ENCODE assay signal across 9 cellular contexts in the genomic region with DNA sequence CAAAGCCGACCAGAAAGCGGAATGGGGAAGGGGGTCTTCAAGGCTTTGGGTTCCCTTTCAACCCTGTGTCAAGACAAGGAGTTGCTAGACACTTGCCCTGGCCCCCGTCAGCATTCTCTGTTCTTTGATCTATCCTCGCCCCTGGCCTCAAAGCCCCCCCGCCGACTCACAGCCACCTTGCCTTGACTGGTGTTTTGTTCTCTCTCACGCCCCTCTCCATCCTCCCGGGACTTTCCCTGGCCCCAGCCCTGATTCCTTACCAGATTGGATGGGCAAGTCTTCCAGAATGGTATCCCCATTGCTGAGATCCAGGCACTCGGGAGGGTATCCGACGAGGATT. TPM values are rescaled to one million over a fixed set of nuclear protein-coding genes. Genes with fewer than 3 reads are reported as not detected.
DNase-seq lines count a peak whose midpoint lies in the region; ATAC-seq and TF ChIP-seq lines count a peak whose summit lies in the region.
"Had no signal": no experiment of that assay in that cellular context is flagged by ENCODE, and none has a peak within 500 bp of the region (broad histone marks: within the 10 kb centered on the region; RNA-seq: fewer than 3 reads in every experiment).

No MANE protein-coding gene starts in this region.

- H3K9me3 ChIP-seq in esophagus squamous epithelium (no peaks in the 10 kb centered on the region), parathyroid adenoma (ENCODE audit: control insufficient read depth, low read length) (no peaks in the 10 kb centered on the region)

- H3K4me3 ChIP-seq in esophagus squamous epithelium, result peak overlapping the region; percentile 86 to 97 (median 90)
- peak overlapping the region; percentile 57 for H3K4me3 ChIP-seq in parathyroid adenoma (ENCODE audit: low read depth, low read length)

- H2AFZ ChIP-seq in parathyroid adenoma, result peak overlapping the region; percentile 95

- no peak for TF ChIP-seq CTCF in esophagus squamous epithelium (IDR thresholded peaks at IDR 0.05)
- TF ChIP-seq CTCF in parathyroid adenoma (IDR thresholded peaks at IDR 0.05), result no peak

- intact Hi-C loops in esophagus squamous epithelium (cut with DNase I), result no loop called here

- H3K79me2 ChIP-seq in parathyroid adenoma, result no peaks in the 10 kb centered on the region

- peaks cover 14 to 83% (median 36%) of the 10 kb centered on the region in 3 donors for H3K4me1 ChIP-seq in esophagus squamous epithelium
- no peaks in the 10 kb centered on the region for H3K4me1 ChIP-seq in parathyroid adenoma

- peak overlapping the region; percentile 46 for H3K9ac ChIP-seq in parathyroid adenoma

- peak overlapping the region; percentile 95 to 99 (median 96) for H3K27ac ChIP-seq in esophagus squamous epithelium
- H3K27ac ChIP-seq in parathyroid adenoma, result peak overlapping the region; percentile 78

- TF ChIP-seq POLR2A in esophagus squamous epithelium (IDR thresholded peaks at IDR 0.05) (no peak), erythroblast (IDR thresholded peaks at IDR 0.05; ENCODE audit: low read length) (no peak)

- peak; percentile 9 for ATAC-seq in HG02885 (IDR thresholded peaks at IDR 0.05; ENCODE audit: poor library complexity, unreplicated experiment)
- ATAC-seq in HG02610 (IDR thresholded peaks at IDR 0.05; ENCODE audit: unreplicated experiment), result no peak
- ATAC-seq in HG02798 (IDR thresholded peaks at IDR 0.05; ENCODE audit: poor library complexity, unreplicated experiment), result no peak

- 0 to 2% methylated on average over 6 to 8 of the region's 11 CpGs for WGBS in esophagus squamous epithelium, 2 donors

- H3K36me3 ChIP-seq in esophagus squamous epithelium (peaks cover 0 to 31% (median 6%) of the 10 kb centered on the region in 3 donors), parathyroid adenoma (ENCODE audit: control insufficient read depth, insufficient read depth, low read length) (no peaks in the 10 kb centered on the region)

- no peaks in the 10 kb centered on the region for H3K27me3 ChIP-seq in esophagus squamous epithelium
- no peaks in the 10 kb centered on the region for H3K27me3 ChIP-seq in parathyroid adenoma (ENCODE audit: control insufficient read depth, insufficient read depth, low read length)

- DNase-seq in T-helper 22 cell (ENCODE audit: low read depth) (peak; percentile 22), esophagus squamous epithelium (lab: John Stamatoyannopoulos, UW) (no peak), OCI-M1 (lab: John Stamatoyannopoulos, UW) (no peak), erythroblast (lab: John Stamatoyannopoulos, UW) (no peak)

- peak overlapping the region; percentile 71 for H3K4me2 ChIP-seq in parathyroid adenoma (ENCODE audit: low read length)

RNA-seq across cellular contexts. Expression of a gene that starts 0.6 kb away (rescaled TPM):
- 10 to 100 TPM in 3 of 4 donors, 1 to 10 TPM in 1; 9.6 to 32.0 (median 22.9) TPM for total RNA-seq in esophagus squamous epithelium

RNA-seq across cellular contexts. Expression of a gene that starts 2.7 kb away (rescaled TPM):
- total RNA-seq in esophagus squamous epithelium, result 10 to 100 TPM in 3 of 4 donors, 1 to 10 TPM in 1; 9.4 to 28.7 (median 12.3) TPM

RNA-seq across cellular contexts. Expression of a gene that starts 17.8 kb away (rescaled TPM):
- 100 to 1,000 TPM in 1 of 4 donors, 10 to 100 TPM in 3; 52.8 to 173 (median 86.4) TPM for total RNA-seq in esophagus squamous epithelium
- total RNA-seq: T-helper 1 cell treated with Interleukin-12 subunit alpha and Interleukin-12 subunit beta and Interleukin-4 antibody, amounts not matched to agents 30 ng/mL and 1 ng/mL, for 36 hours had no signal

RNA-seq across cellular contexts. Expression of a gene that starts 38.3 kb away (rescaled TPM):
- under 1 TPM in 1 of 4 donors, not detected in 3; 0.38 TPM for total RNA-seq in esophagus squamous epithelium

RNA-seq across cellular contexts. Expression of a gene that starts 53.6 kb away (rescaled TPM):
- total RNA-seq in esophagus squamous epithelium, result under 1 TPM in 1 of 4 donors, not detected in 3; 0.67 TPM
- total RNA-seq: T-helper 1 cell treated with Interleukin-12 subunit alpha and Interleukin-12 subunit beta and Interleukin-4 antibody, amounts not matched to agents 30 ng/mL and 1 ng/mL, for 36 hours had no signal
